ENCODE assay signal across 9 cellular contexts in the genomic region with DNA sequence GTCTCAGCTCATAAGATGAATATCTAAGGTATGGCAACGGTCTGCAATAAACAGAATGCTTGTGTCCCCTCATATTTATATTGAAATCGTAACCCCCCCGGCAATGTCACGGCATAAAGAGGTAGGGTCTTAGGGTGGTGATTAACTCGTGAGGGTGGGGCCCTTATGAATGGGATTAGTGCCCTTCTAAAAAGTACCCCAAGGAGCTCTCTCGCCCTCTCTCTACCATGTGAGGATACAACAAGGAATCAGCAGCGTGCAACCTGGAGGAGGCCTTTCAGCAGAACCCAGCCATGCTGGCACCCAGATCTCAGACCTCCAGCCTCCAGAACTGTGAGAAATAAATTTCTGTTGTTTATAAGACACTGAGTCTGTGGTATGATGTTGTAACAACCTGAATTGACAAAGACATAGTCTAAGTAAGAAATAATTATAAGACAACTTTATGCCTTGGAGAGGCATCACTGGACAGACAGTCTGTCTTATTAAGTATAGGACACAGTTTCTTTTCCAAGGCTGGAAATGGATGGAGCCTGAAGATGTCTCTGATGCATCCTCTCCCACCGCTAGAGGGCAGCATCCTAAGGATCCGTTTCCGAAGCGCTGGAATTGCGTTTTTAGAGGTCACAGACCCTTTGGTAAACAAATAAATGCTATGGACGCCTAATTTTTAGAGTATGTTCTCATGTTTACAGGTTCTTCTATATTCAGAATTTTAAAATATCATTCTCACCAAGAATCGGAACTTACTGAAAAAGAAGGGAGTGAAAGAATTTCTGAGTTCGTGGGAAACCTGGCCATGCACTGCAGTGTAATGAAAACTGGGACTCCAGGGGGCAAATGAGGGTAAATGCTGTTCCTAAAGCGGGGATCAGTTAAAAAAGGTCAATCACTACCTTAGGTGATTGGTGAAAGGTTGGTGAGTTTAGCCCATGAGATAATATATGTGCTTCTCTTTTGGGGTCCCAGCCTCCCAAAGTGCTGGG. TPM values are rescaled to one million over a fixed set of nuclear protein-coding genes. Genes with fewer than 3 reads are reported as not detected.
DNase-seq lines count a peak whose midpoint lies in the region; ATAC-seq and TF ChIP-seq lines count a peak whose summit lies in the region.
"Had no signal": no experiment of that assay in that cellular context is flagged by ENCODE, and none has a peak within 500 bp of the region (broad histone marks: within the 10 kb centered on the region; RNA-seq: fewer than 3 reads in every experiment).

No MANE protein-coding gene starts in this region.

- no peak overlapping the region for H2AFZ ChIP-seq in DND-41 (ENCODE audit: low read depth, low read length)

- H3K27me3 ChIP-seq in DND-41 (ENCODE audit: insufficient read depth, low read length, poor library complexity): peaks cover 3% of the 10 kb centered on the region
- H3K27me3 ChIP-seq in effector memory CD4-positive, alpha-beta T cell (replicated peaks; ENCODE audit: control insufficient read depth, insufficient read depth, low read length, poor library complexity, severe bottlenecking): no peaks in the 10 kb centered on the region

- H3K4me3 Mint-ChIP-seq in naive B cell: peak overlapping the region in 1 of 8 donors; percentile 24

- no peak overlapping the region for H3K4me2 ChIP-seq in DND-41 (ENCODE audit: insufficient read depth, low read length)

- peaks cover 0 to 1% (median 0%) of the 10 kb centered on the region in 3 donors for H3K4me1 Mint-ChIP-seq in naive B cell

- H3K4me1 ChIP-seq in DND-41 (ENCODE audit: insufficient read depth, low read length): no peaks in the 10 kb centered on the region
- no peaks in the 10 kb centered on the region for H3K4me1 ChIP-seq in effector memory CD4-positive, alpha-beta T cell (ENCODE audit: control insufficient read depth, insufficient read depth, low read length, poor library complexity, severe bottlenecking)

- peak; percentile 56 for TF ChIP-seq CTCF in DND-41 (IDR thresholded peaks at IDR 0.05; ENCODE audit: borderline replicate concordance, extremely low read depth, low read length, poor library complexity, severe bottlenecking)

- ATAC-seq in DND-41 (ENCODE audit: insufficient read depth, low read depth): no peak
- no peak for ATAC-seq in naive B cell (ENCODE audit: low read depth in 2 of 2)
- no peak for ATAC-seq in GM18505 (IDR thresholded peaks at IDR 0.05; ENCODE audit: unreplicated experiment)
- no peak for ATAC-seq in HG02938 (IDR thresholded peaks at IDR 0.05; ENCODE audit: unreplicated experiment)

- no peak overlapping the region for H3K9ac ChIP-seq in DND-41 (ENCODE audit: low read depth, low read length)

- peak; percentile 6 for DNase-seq in DND-41
- peak; percentile 83 for DNase-seq in HT-29 (ENCODE audit: low spot score)
- DNase-seq in T-helper 9 cell: peak; percentile 45
- peak in 2 of 3 donors; percentile 1 to 24 for DNase-seq in effector memory CD4-positive, alpha-beta T cell
- peak; percentile 5 for DNase-seq in naive B cell
- no peak for DNase-seq in DMS79 treated with DMSO at 0.1 percent for 48 hours (lab: John Stamatoyannopoulos, UW)

- no peaks in the 10 kb centered on the region for H4K20me1 ChIP-seq in DND-41 (ENCODE audit: insufficient read depth, low read length)

- peaks cover 0 to 16% (median 6%) of the 10 kb centered on the region in 7 donors for H3K9me3 Mint-ChIP-seq in naive B cell

- no peaks in the 10 kb centered on the region for H3K36me3 Mint-ChIP-seq in naive B cell

- H3K9me3 ChIP-seq in DND-41 (ENCODE audit: insufficient read depth, low read length, severe bottlenecking): peaks cover 5% of the 10 kb centered on the region
- no peaks in the 10 kb centered on the region for H3K9me3 ChIP-seq in effector memory CD4-positive, alpha-beta T cell (ENCODE audit: control insufficient read depth, low read length)

- H3K27ac Mint-ChIP-seq in naive B cell: peak overlapping the region in 2 of 6 donors; percentile 5 to 15

- no peak for TF ChIP-seq POLR2A in GM18505 (IDR thresholded peaks at IDR 0.05; ENCODE audit: borderline replicate concordance, extremely low read depth, insufficient read depth, insufficient read length)

- H3K36me3 ChIP-seq in DND-41 (ENCODE audit: insufficient read depth, low read length): no peaks in the 10 kb centered on the region
- H3K36me3 ChIP-seq in effector memory CD4-positive, alpha-beta T cell (ENCODE audit: control insufficient read depth, insufficient read depth, low read length): no peaks in the 10 kb centered on the region

- no peak overlapping the region for H3K27ac ChIP-seq in DND-41 (ENCODE audit: low read length)
- no peak overlapping the region for H3K27ac ChIP-seq in effector memory CD4-positive, alpha-beta T cell (ENCODE audit: insufficient read depth, low read length, poor library complexity, severe bottlenecking)

- no peak overlapping the region for H3K4me3 ChIP-seq in DND-41 (ENCODE audit: low read depth in 1 of 2, low read length in 2 of 2)
- no peak overlapping the region for H3K4me3 ChIP-seq in effector memory CD4-positive, alpha-beta T cell (ENCODE audit: insufficient read depth, low read depth, low read length, poor library complexity, severe bottlenecking)

- peaks cover 12 to 21% (median 21%) of the 10 kb centered on the region in 3 donors for H3K27me3 Mint-ChIP-seq in naive B cell

- H3K79me2 ChIP-seq in DND-41 (ENCODE audit: insufficient read depth, low read length): no peaks in the 10 kb centered on the region

RNA-seq across cellular contexts. Expression of a gene that starts 13.3 kb away (rescaled TPM):
- not detected in 2 replicates for total RNA-seq in HT-29 (2014; rRNA removed; shearing (Covaris generic))
- not detected for polyA plus RNA-seq in naive B cell (ENCODE audit: low read depth in 6 of 6)
- total RNA-seq: urinary bladder had no signal
- polyA plus RNA-seq: urinary bladder had no signal

RNA-seq across cellular contexts. Expression of a gene that starts 27.6 kb away (rescaled TPM):
- not detected in 2 replicates for total RNA-seq in HT-29 (2014; rRNA removed; shearing (Covaris generic))
- 1 to 10 TPM in 1 of 6 donors, not detected in 5; 2.1 TPM for polyA plus RNA-seq in naive B cell (ENCODE audit: low read depth in 6 of 6)
- polyA plus RNA-seq: urinary bladder had no signal
